In genomic region chrX:30060718-30061117, GRCh38 we compare ENCODE assay signal across 10 cellular contexts.
DNase-seq lines count a peak whose midpoint lies in the region; ATAC-seq, FAIRE-seq and TF ChIP-seq lines count a peak whose summit lies in the region.
"Had no signal": no experiment of that assay in that cellular context is flagged by ENCODE, and none has a peak within 500 bp of the region (broad histone marks: within the 10 kb centered on the region; RNA-seq: fewer than 3 reads in every experiment).

No MANE protein-coding gene starts in this region.

- H3K4me3 ChIP-seq in GM12875 (ENCODE audit: low read depth, low read length): no peak overlapping the region
- H3K4me3 ChIP-seq in mammary epithelial cell (replicated peaks in 1 of 3; ENCODE audit: insufficient read depth in 1 of 3, low read depth in 2 of 3, low read length in 3 of 3): no peak overlapping the region
- no peak overlapping the region for H3K4me3 ChIP-seq in neural cell (ENCODE audit: low read length)

- TF ChIP-seq EP300 in neural cell (conservative IDR thresholded peaks at IDR 0.05; ENCODE audit: poor library complexity, severe bottlenecking): no peak

- intact Hi-C loops in mammary epithelial cell (cut with micrococcal nuclease): loop anchor here (5.0 kb wide), 1 partner anchor 373 kb away; no protein-coding TSS in a partner anchor

- no peaks in the 10 kb centered on the region for H3F3A ChIP-seq in neural cell (ENCODE audit: insufficient read depth, low read length, poor library complexity, severe bottlenecking)

- DNase-seq in HTR-8/SVneo (ENCODE audit: insufficient read length, low spot score): no peak
- DNase-seq in mammary epithelial cell: peak; percentile 1
- DNase-seq in NCI-H1436 (lab: John Stamatoyannopoulos, UW): no peak
- no peak for DNase-seq in NCI-H1105 (lab: John Stamatoyannopoulos, UW)
- no peak for DNase-seq in activated naive CD8-positive, alpha-beta T cell treated with anti-CD3 and anti-CD28 coated beads, Interleukin-2, amount 50 U/mL, for 24 hours
- DNase-seq: activated CD4-positive, alpha-beta T cell treated with anti-CD3 and anti-CD28 coated beads for 48 hours; naive thymus-derived CD8-positive, alpha-beta T cell had no signal

- 19% methylated on average over 2 of the region's 2 CpGs for WGBS in mammary epithelial cell (ENCODE audit: low coverage, missing lambda C conversion rate)

- TF ChIP-seq CTCF in GM12875 (IDR thresholded peaks at IDR 0.05; ENCODE audit: borderline replicate concordance, insufficient read depth, low read depth, low read length) (peak; percentile 50; the same call in 1 of the 2 replicates), mammary epithelial cell (conservative IDR thresholded peaks at IDR 0.05 in 1 of 2, IDR thresholded peaks at IDR 0.05 in 1 of 2; ENCODE audit: extremely low read depth in 1 of 2, insufficient read depth in 1 of 2, low read depth in 1 of 2, low read length in 2 of 2) (peak; percentile 41 to 69), neural cell (IDR thresholded peaks at IDR 0.05; ENCODE audit: poor library complexity, severe bottlenecking) (peak; percentile 45)

- H3K79me2 ChIP-seq in mammary epithelial cell (ENCODE audit: insufficient read depth, low read length) (no peaks in the 10 kb centered on the region), neural cell (replicated peaks; ENCODE audit: insufficient read depth, low read length) (no peaks in the 10 kb centered on the region)

- no peak overlapping the region for H3K27ac Mint-ChIP-seq in activated naive CD8-positive, alpha-beta T cell treated with anti-CD3 and anti-CD28 coated beads, Interleukin-2, amount 50 U/mL, for 24 hours
- H3K27ac Mint-ChIP-seq: naive thymus-derived CD8-positive, alpha-beta T cell had no signal

- no peaks in the 10 kb centered on the region for H3K36me3 Mint-ChIP-seq in activated naive CD8-positive, alpha-beta T cell treated with anti-CD3 and anti-CD28 coated beads, Interleukin-2, amount 50 U/mL, for 24 hours (ENCODE audit: low read depth)
- H3K36me3 Mint-ChIP-seq: naive thymus-derived CD8-positive, alpha-beta T cell had no signal

- H3K9me2 ChIP-seq in neural cell (ENCODE audit: insufficient read depth, low read length): no peaks in the 10 kb centered on the region

- H3K4me1 ChIP-seq in mammary epithelial cell (ENCODE audit: insufficient read depth, low read length): no peaks in the 10 kb centered on the region

- no peaks in the 10 kb centered on the region for H3K27me3 Mint-ChIP-seq in activated naive CD8-positive, alpha-beta T cell treated with anti-CD3 and anti-CD28 coated beads, Interleukin-2, amount 50 U/mL, for 24 hours
- H3K27me3 Mint-ChIP-seq: naive thymus-derived CD8-positive, alpha-beta T cell had no signal

- FAIRE-seq in HTR-8/SVneo (lab: Jason Lieb, UNC): peak; percentile 87

- no peaks in the 10 kb centered on the region for H3K9me3 ChIP-seq in mammary epithelial cell (replicated peaks; ENCODE audit: insufficient read depth, low read length)
- no peaks in the 10 kb centered on the region for H3K9me3 ChIP-seq in neural cell (ENCODE audit: low read length)

- no peaks in the 10 kb centered on the region for H3K9me3 Mint-ChIP-seq in activated naive CD8-positive, alpha-beta T cell treated with anti-CD3 and anti-CD28 coated beads, Interleukin-2, amount 50 U/mL, for 24 hours

- no TSS peak for BruUV-seq in mammary epithelial cell (replicated peaks; lab: Mats Ljungman, UMichigan)

- H4K20me1 ChIP-seq in mammary epithelial cell (ENCODE audit: insufficient read depth, low read length) (no peaks in the 10 kb centered on the region), neural cell (ENCODE audit: insufficient read depth) (no peaks in the 10 kb centered on the region)

- CTCF ChIA-PET in mammary epithelial cell (lab: Charles Lee; ENCODE audit: low non-redundant PET): interaction anchor here (0.6 to 0.7 kb wide), 2 partner anchors 31 to 920 kb away, joined by 3 read pairs; no protein-coding TSS in a partner anchor

- no peak overlapping the region for H3K27ac ChIP-seq in mammary epithelial cell (ENCODE audit: insufficient read depth, low read depth, low read length)
- H3K27ac ChIP-seq in neural cell (ENCODE audit: low read length): no peak overlapping the region

- H2AFZ ChIP-seq in mammary epithelial cell (ENCODE audit: low read depth, low read length) (no peak overlapping the region), neural cell (ENCODE audit: low read depth, low read length) (no peak overlapping the region)

- dilution Hi-C loops in mammary epithelial cell (cut with HindIII; ENCODE audit: low sequenced_read_pairs): no loop called here

- H3K27me3 ChIP-seq in mammary epithelial cell (ENCODE audit: insufficient read depth, low read length) (no peaks in the 10 kb centered on the region), neural cell (ENCODE audit: insufficient read depth, low read depth, low read length) (no peaks in the 10 kb centered on the region)

- no peaks in the 10 kb centered on the region for H3K36me3 ChIP-seq in mammary epithelial cell (ENCODE audit: insufficient read depth, low read length)
- H3K36me3 ChIP-seq in neural cell (ENCODE audit: insufficient read depth, low read length): no peaks in the 10 kb centered on the region

- H3K9ac ChIP-seq in mammary epithelial cell (ENCODE audit: insufficient read depth, low read length) (no peak overlapping the region), neural cell (ENCODE audit: low read length) (no peak overlapping the region)

- H3K4me3 Mint-ChIP-seq in activated naive CD8-positive, alpha-beta T cell treated with anti-CD3 and anti-CD28 coated beads, Interleukin-2, amount 50 U/mL, for 24 hours: no peak overlapping the region
- H3K4me3 Mint-ChIP-seq: naive thymus-derived CD8-positive, alpha-beta T cell had no signal

- no peaks in the 10 kb centered on the region for H3K4me1 Mint-ChIP-seq in activated naive CD8-positive, alpha-beta T cell treated with anti-CD3 and anti-CD28 coated beads, Interleukin-2, amount 50 U/mL, for 24 hours
- H3K4me1 Mint-ChIP-seq: naive thymus-derived CD8-positive, alpha-beta T cell had no signal

- TF ChIP-seq RAD21 in neural cell (conservative IDR thresholded peaks at IDR 0.05): peak; percentile 50

- in situ Hi-C loops in mammary epithelial cell (cut with MboI; ENCODE audit: low sequenced_read_pairs in 2 of 2): no loop called here

- ATAC-seq in HG03135 (IDR thresholded peaks at IDR 0.05; ENCODE audit: unreplicated experiment): no peak
- ATAC-seq in activated naive CD8-positive, alpha-beta T cell treated with anti-CD3 and anti-CD28 coated beads, Interleukin-2, amount 50 U/mL, for 24 hours: no peak
- ATAC-seq: naive thymus-derived CD8-positive, alpha-beta T cell had no signal

- H3K4me2 ChIP-seq in mammary epithelial cell (ENCODE audit: insufficient read depth, low read depth, low read length) (no peak overlapping the region), neural cell (ENCODE audit: low read length) (no peak overlapping the region)

TF ChIP-seq in neural cell, 6 proteins besides CTCF, POLR2A, EP300 and RAD21:
- no peak for TF ChIP-seq POLR2AphosphoS5 (IDR thresholded peaks at IDR 0.05)
- peak; percentile 28 for TF ChIP-seq SMC3 (conservative IDR thresholded peaks at IDR 0.05; ENCODE audit: poor library complexity)
